ENCODE assay signal across 8 cellular contexts in genomic region chr20:50071039-50071888, GRCh38. TPM values are rescaled to one million over a fixed set of nuclear protein-coding genes. Genes with fewer than 3 reads are reported as not detected.
A peak's percentile ranks its signal among the peaks of the same experiment; 100 is the strongest.
DNase-seq lines count a peak whose midpoint lies in the region; TF ChIP-seq lines count a peak whose summit lies in the region.

No MANE protein-coding gene starts in this region.

- no peaks in the 10 kb centered on the region for H3K79me2 ChIP-seq in GM23248 (ENCODE audit: insufficient read depth)
- no peaks in the 10 kb centered on the region for H3K79me2 ChIP-seq in Loucy (ENCODE audit: insufficient read depth, low read length)

- WGBS in GM23248 (ENCODE audit: low coverage in 1 of 2, low lambda C conversion rate in 2 of 2, missing lambda C conversion rate in 2 of 2), 2 experiments, result 7 to 11% methylated on average over 46 to 48 of the region's 48 CpGs

- intact Hi-C loops in activated T-helper 2 cell treated with anti-CD3 and anti-CD28 coated beads, Interferon-gamma antibody, Interleukin-2, Interleukin-4, amounts not matched to agents 10 μg/mL and 5 μg/mL and 100 μg/mL, durations not matched to agents 14 hours and 24 hours and 36 hours (cut with micrococcal nuclease), result loop anchor here (1.0 kb wide), 1 partner anchor 92 kb away; no protein-coding TSS in a partner anchor

- H3K9me2 ChIP-seq in GM23248 (ENCODE audit: insufficient read depth), result no peaks in the 10 kb centered on the region
- H3K9me2 ChIP-seq in Loucy (replicated peaks; ENCODE audit: low read depth, low read length), result no peaks in the 10 kb centered on the region

- no peak overlapping the region for H3K27ac Mint-ChIP-seq in activated T-helper 2 cell treated with anti-CD3 and anti-CD28 coated beads, Interferon-gamma antibody, Interleukin-2, Interleukin-4, amounts not matched to agents 10 μg/mL and 5 μg/mL and 100 μg/mL, durations not matched to agents 14 hours and 24 hours and 36 hours

- H3K4me2 ChIP-seq in GM23248 (ENCODE audit: unreplicated experiment), result peak overlapping the region; percentile 84
- H3K4me2 ChIP-seq in Loucy (ENCODE audit: low read depth, low read length, poor library complexity, severe bottlenecking), result peak overlapping the region; percentile 83

- peak overlapping the region; percentile 69 for H3K4me3 Mint-ChIP-seq in activated T-helper 2 cell treated with anti-CD3 and anti-CD28 coated beads, Interferon-gamma antibody, Interleukin-2, Interleukin-4, amounts not matched to agents 10 μg/mL and 5 μg/mL and 100 μg/mL, durations not matched to agents 14 hours and 24 hours and 36 hours (ENCODE audit: low read depth)

- no peaks in the 10 kb centered on the region for H3K27me3 Mint-ChIP-seq in activated T-helper 2 cell treated with anti-CD3 and anti-CD28 coated beads, Interferon-gamma antibody, Interleukin-2, Interleukin-4, amounts not matched to agents 10 μg/mL and 5 μg/mL and 100 μg/mL, durations not matched to agents 14 hours and 24 hours and 36 hours (ENCODE audit: low read depth)

- no peaks in the 10 kb centered on the region for H3K9me3 ChIP-seq in GM23248 (ENCODE audit: low read depth)
- no peaks in the 10 kb centered on the region for H3K9me3 ChIP-seq in Loucy (ENCODE audit: insufficient read depth, low read depth, low read length)
- no peaks in the 10 kb centered on the region for H3K9me3 ChIP-seq in neuron (ENCODE audit: low read length)
- H3K9me3 ChIP-seq in stomach smooth muscle (ENCODE audit: control insufficient read depth in 2 of 2, low read length in 2 of 2), result no peaks in the 10 kb centered on the region

- peaks cover 2% of the 10 kb centered on the region for H3K4me1 Mint-ChIP-seq in activated T-helper 2 cell treated with anti-CD3 and anti-CD28 coated beads, Interferon-gamma antibody, Interleukin-2, Interleukin-4, amounts not matched to agents 10 μg/mL and 5 μg/mL and 100 μg/mL, durations not matched to agents 14 hours and 24 hours and 36 hours (ENCODE audit: low read depth)

- H3K36me3 ChIP-seq in GM23248 (ENCODE audit: low read depth) (no peaks in the 10 kb centered on the region), Loucy (ENCODE audit: insufficient read depth, low read length) (no peaks in the 10 kb centered on the region), neuron (ENCODE audit: insufficient read depth, low read length) (no peaks in the 10 kb centered on the region), stomach smooth muscle (ENCODE audit: control insufficient read depth in 2 of 2, insufficient read depth in 2 of 2, low read length in 2 of 2) (no peaks in the 10 kb centered on the region)

- H3K4me3 ChIP-seq in GM23248, result peak overlapping the region; percentile 77
- peak overlapping the region; percentile 71 for H3K4me3 ChIP-seq in Loucy (ENCODE audit: low read length, poor library complexity, severe bottlenecking)
- H3K4me3 ChIP-seq in foreskin fibroblast (ENCODE audit: low read depth in 1 of 2, low read length in 2 of 2), result peak overlapping the region; percentile 45 to 55
- H3K4me3 ChIP-seq in neuron (ENCODE audit: low read length), result peak overlapping the region; percentile 17
- H3K4me3 ChIP-seq in stomach smooth muscle (ENCODE audit: low read length in 2 of 2), result peak overlapping the region; percentile 61 to 71

- no peaks in the 10 kb centered on the region for H3K9me3 Mint-ChIP-seq in activated T-helper 2 cell treated with anti-CD3 and anti-CD28 coated beads, Interferon-gamma antibody, Interleukin-2, Interleukin-4, amounts not matched to agents 10 μg/mL and 5 μg/mL and 100 μg/mL, durations not matched to agents 14 hours and 24 hours and 36 hours

- DNase-seq in D341Med (ENCODE audit: low spot score) (peak; percentile 97), GM23248 (peak; percentile 89), RPMI8226 (peak; percentile 88), foreskin fibroblast (peak; percentile 64 to 91)
- DNase-seq in activated T-helper 2 cell treated with anti-CD3 and anti-CD28 coated beads, Interferon-gamma antibody, Interleukin-2, Interleukin-4, amounts not matched to agents 10 μg/mL and 5 μg/mL and 100 μg/mL, durations not matched to agents 14 hours and 24 hours and 36 hours (ENCODE audit: low spot score), result peak; percentile 84

- H3F3A ChIP-seq in GM23248 (ENCODE audit: insufficient read depth) (no peaks in the 10 kb centered on the region), Loucy (ENCODE audit: low read depth) (no peaks in the 10 kb centered on the region)

- H4K20me1 ChIP-seq in GM23248 (ENCODE audit: insufficient read depth), result no peaks in the 10 kb centered on the region
- no peaks in the 10 kb centered on the region for H4K20me1 ChIP-seq in Loucy (ENCODE audit: insufficient read depth, low read length, poor library complexity, severe bottlenecking)

- H3K27ac ChIP-seq in GM23248, result no peak overlapping the region
- H3K27ac ChIP-seq in stomach smooth muscle (ENCODE audit: low read length), result no peak overlapping the region

- H2AFZ ChIP-seq in GM23248 (peak overlapping the region; percentile 90), Loucy (ENCODE audit: low read length) (peak overlapping the region; percentile 95), neuron (ENCODE audit: low read depth, low read length) (no peak overlapping the region)

- no peaks in the 10 kb centered on the region for H3K36me3 Mint-ChIP-seq in activated T-helper 2 cell treated with anti-CD3 and anti-CD28 coated beads, Interferon-gamma antibody, Interleukin-2, Interleukin-4, amounts not matched to agents 10 μg/mL and 5 μg/mL and 100 μg/mL, durations not matched to agents 14 hours and 24 hours and 36 hours (ENCODE audit: low read depth)

- TF ChIP-seq CTCF in Loucy (conservative IDR thresholded peaks at IDR 0.05; ENCODE audit: low read length) (peak; percentile 99), foreskin fibroblast (IDR thresholded peaks at IDR 0.05; ENCODE audit: low read depth, low read length) (peak; percentile 99)

- in situ Hi-C loops in GM23248 (cut with MboI), result loop anchor here (5.0 kb wide), 1 partner anchor 94 kb away; no protein-coding TSS in a partner anchor

- H3K4me1 ChIP-seq in GM23248 (ENCODE audit: insufficient read depth) (no peaks in the 10 kb centered on the region), Loucy (ENCODE audit: insufficient read depth, low read length, poor library complexity, severe bottlenecking) (peaks cover 3% of the 10 kb centered on the region), neuron (ENCODE audit: insufficient read depth, low read length) (peaks cover 7% of the 10 kb centered on the region), stomach smooth muscle (ENCODE audit: control insufficient read depth, insufficient read depth, low read length) (peaks cover 16% of the 10 kb centered on the region)

- H3K27me3 ChIP-seq in GM23248 (replicated peaks; ENCODE audit: insufficient read depth), result no peaks in the 10 kb centered on the region
- H3K27me3 ChIP-seq in Loucy (ENCODE audit: insufficient read depth, low read length, poor library complexity, severe bottlenecking), result no peaks in the 10 kb centered on the region
- no peaks in the 10 kb centered on the region for H3K27me3 ChIP-seq in neuron (ENCODE audit: insufficient read depth, low read length)
- no peaks in the 10 kb centered on the region for H3K27me3 ChIP-seq in stomach smooth muscle (ENCODE audit: control insufficient read depth in 1 of 2, insufficient read depth in 2 of 2, low read length in 2 of 2)

- peak overlapping the region; percentile 82 for H3K9ac ChIP-seq in GM23248
- peak overlapping the region; percentile 57 for H3K9ac ChIP-seq in Loucy (ENCODE audit: low read depth, low read length, poor library complexity, severe bottlenecking)
- no peak overlapping the region for H3K9ac ChIP-seq in stomach smooth muscle (ENCODE audit: low read length in 2 of 2)

RNA-seq across cellular contexts. Expression of gene UBE2V1, which starts 41.7 kb away (rescaled TPM):
- total RNA-seq in GM23248 (2014; rRNA removed; shearing (Covaris generic)), result 41.7 and 49.1 TPM in 2 replicates
- 186 and 197 TPM in 2 replicates for polyA plus RNA-seq in GM23248 (2016; fragmentation: Nextera tagmentation; extraction: Ambion mirVana)
- total RNA-seq in activated T-helper 2 cell treated with anti-CD3 and anti-CD28 coated beads, Interferon-gamma antibody, Interleukin-2, Interleukin-4, amounts not matched to agents 10 μg/mL and 5 μg/mL and 100 μg/mL, durations not matched to agents 14 hours and 24 hours and 36 hours, result 158 and 174 TPM in 2 replicates

Comparison
In these comparisons a context has a peak if more than half of its experiments do, and no peak if none do; other contexts are left out.
1. H3K4me3 ChIP-seq: peak in every context shown above with its lines; median percentile 77 in GM23248; 71 in Loucy; 66 in stomach smooth muscle; 50 in foreskin fibroblast; 17 in neuron.
2. H3K9ac ChIP-seq: peak in GM23248 (single experiment) and Loucy (single experiment); none in stomach smooth muscle (0 of 2).
3. Peak in every context shown above with its lines, with median percentiles within 50 percentile points of each other: DNase-seq.